Comparison of ENCODE assay signal across 8 cellular contexts in genomic region chr14:78959674-78960264, GRCh38.
DNase-seq lines count a peak whose midpoint lies in the region; ATAC-seq and TF ChIP-seq lines count a peak whose summit lies in the region.

No MANE protein-coding gene starts in this region.

- ATAC-seq in GM18867 (IDR thresholded peaks at IDR 0.05; ENCODE audit: unreplicated experiment) (peak; percentile 90), HG03432 (IDR thresholded peaks at IDR 0.05; ENCODE audit: unreplicated experiment) (peak; percentile 87)

- H3K4me3 Mint-ChIP-seq in activated CD4-positive, alpha-beta memory T cell treated with anti-CD3 and anti-CD28 coated beads, Interleukin-2, amount 10 ng/mL, durations not matched to agents 7 days and 5 days = no peak overlapping the region
- no peak overlapping the region for H3K4me3 Mint-ChIP-seq in endothelial cell (ENCODE audit: unreplicated experiment)

- H3K27me3 Mint-ChIP-seq in activated CD4-positive, alpha-beta memory T cell treated with anti-CD3 and anti-CD28 coated beads, Interleukin-2, amount 10 ng/mL, durations not matched to agents 7 days and 5 days = no peaks in the 10 kb centered on the region
- H3K27me3 Mint-ChIP-seq in endothelial cell (ENCODE audit: unreplicated experiment) = no peaks in the 10 kb centered on the region

- H3K4me1 Mint-ChIP-seq in activated CD4-positive, alpha-beta memory T cell treated with anti-CD3 and anti-CD28 coated beads, Interleukin-2, amount 10 ng/mL, durations not matched to agents 7 days and 5 days = no peaks in the 10 kb centered on the region
- H3K4me1 Mint-ChIP-seq in endothelial cell (ENCODE audit: unreplicated experiment) = peaks cover 7% of the 10 kb centered on the region

- POLR2A ChIA-PET in activated CD4-positive, alpha-beta memory T cell treated with anti-CD3 and anti-CD28 coated beads, Interleukin-2, amount 10 ng/mL, durations not matched to agents 7 days and 5 days (lab: Charles Lee) = no interaction called here

- CTCF ChIA-PET in activated CD4-positive, alpha-beta memory T cell treated with anti-CD3 and anti-CD28 coated beads, Interleukin-2, amount 10 ng/mL, durations not matched to agents 7 days and 5 days (lab: Charles Lee) = interaction anchor here (1.0 to 2.6 kb wide), 5 partner anchors 10 to 26 kb away, joined by 3 to 12 read pairs (median 6); no protein-coding TSS in a partner anchor

- H3K27ac Mint-ChIP-seq in activated CD4-positive, alpha-beta memory T cell treated with anti-CD3 and anti-CD28 coated beads, Interleukin-2, amount 10 ng/mL, durations not matched to agents 7 days and 5 days = no peak overlapping the region
- H3K27ac Mint-ChIP-seq in endothelial cell (ENCODE audit: unreplicated experiment) = no peak overlapping the region

- no peaks in the 10 kb centered on the region for H3K9me3 Mint-ChIP-seq in activated CD4-positive, alpha-beta memory T cell treated with anti-CD3 and anti-CD28 coated beads, Interleukin-2, amount 10 ng/mL, durations not matched to agents 7 days and 5 days
- H3K9me3 Mint-ChIP-seq in endothelial cell (ENCODE audit: unreplicated experiment) = no peaks in the 10 kb centered on the region

- DNase-seq in AG10803 (ENCODE audit: low read depth) = peak; percentile 76
- peak; percentile 89 to 96 for DNase-seq in NCI-H524 (lab: John Stamatoyannopoulos, UW)
- DNase-seq in activated CD4-positive, alpha-beta memory T cell treated with anti-CD3 and anti-CD28 coated beads, Interleukin-2, amount 10 ng/mL, durations not matched to agents 7 days and 5 days = peak; percentile 43
- DNase-seq in endothelial cell (ENCODE audit: low spot score) = peak; percentile 74
- DNase-seq in midbrain (lab: John Stamatoyannopoulos, UW) = peak; percentile 81
- peak; percentile 3 to 4 for DNase-seq in stimulated activated CD8-positive, alpha-beta memory T cell treated with anti-CD3 and anti-CD28 coated beads, Interleukin-7, amount 100 ng/mL, for 4 hours (ENCODE audit: low read depth in 2 of 2)

- H3K36me3 Mint-ChIP-seq in activated CD4-positive, alpha-beta memory T cell treated with anti-CD3 and anti-CD28 coated beads, Interleukin-2, amount 10 ng/mL, durations not matched to agents 7 days and 5 days (ENCODE audit: low read depth) = no peaks in the 10 kb centered on the region
- no peaks in the 10 kb centered on the region for H3K36me3 Mint-ChIP-seq in endothelial cell (ENCODE audit: low read depth, unreplicated experiment)

- TF ChIP-seq CTCF in AG10803 (conservative IDR thresholded peaks at IDR 0.05; ENCODE audit: low read length) (peak; percentile 97), endothelial cell (IDR thresholded peaks at IDR 0.05; ENCODE audit: unreplicated experiment) (peak; percentile 80)

- H3K4me3 ChIP-seq in AG10803 (ENCODE audit: low read length) = peak overlapping the region; percentile 28

Comparison
In these comparisons a context has a peak if more than half of its experiments do, and no peak if none do; other contexts are left out.
1. Peak in every context shown above with its lines: DNase-seq, ATAC-seq and H3K4me3 ChIP-seq.
2. DNase-seq: peak in every context shown above with its lines; median percentile 92 in NCI-H524; 81 in midbrain; 76 in AG10803; 74 in endothelial cell; 43 in activated CD4-positive, alpha-beta memory T cell treated with anti-CD3 and anti-CD28 coated beads, Interleukin-2, amount 10 ng/mL, durations not matched to agents 7 days and 5 days; 4 in stimulated activated CD8-positive, alpha-beta memory T cell treated with anti-CD3 and anti-CD28 coated beads, Interleukin-7, amount 100 ng/mL, for 4 hours.